10 cellular contexts compared by ENCODE assay signal in the genomic region with DNA sequence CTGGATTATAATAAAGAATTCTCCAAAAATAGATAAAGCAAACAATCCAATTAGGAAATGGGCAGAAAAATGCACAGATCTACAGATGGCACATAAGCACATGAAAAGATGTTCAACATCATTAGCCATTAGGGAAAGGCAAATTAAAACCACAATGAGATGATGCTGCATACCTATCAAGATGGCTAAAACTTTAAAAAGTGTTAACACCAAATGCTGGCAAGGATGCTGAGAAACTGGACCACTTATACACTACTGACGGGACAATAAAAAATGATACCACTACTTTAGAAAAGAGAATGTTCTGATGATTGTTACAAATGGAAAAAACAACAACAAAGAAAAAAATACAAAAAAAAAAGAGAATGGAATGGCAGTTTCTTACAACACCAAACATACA.
"Had no signal": no experiment of that assay in that cellular context is flagged by ENCODE, and none has a peak within 500 bp of the region (broad histone marks: within the 10 kb centered on the region; RNA-seq: fewer than 3 reads in every experiment).

No MANE protein-coding gene starts in this region.

- H3K27ac ChIP-seq: GM23248 had no signal

- H3K9ac ChIP-seq: GM23248 had no signal

- DNase-seq: GM23248, GOT3, H7, H9, HCEC 1CT, HFFc6 had no signal

- ATAC-seq: GM23338, HCT116 had no signal

- FAIRE-seq: H54 had no signal

- H3K36me3 ChIP-seq: HAP-1 had no signal

- H2AFZ ChIP-seq: GM23248, GM23338 had no signal

- H3K4me3 ChIP-seq: GM23248, GM23338, HAP-1 had no signal

- H3K9me3 ChIP-seq: HAP-1 had no signal

- H3K4me2 ChIP-seq: GM23338 had no signal
